Comparison of ENCODE assay signal across 1 cellular context in genomic region chr7:21276471-21277035, GRCh38.
TF ChIP-seq lines count a peak whose summit lies in the region.

No MANE protein-coding gene starts in this region.

TF ChIP-seq in WTC11, 78 proteins besides CTCF, POLR2A, EP300 and RAD21 (continued from another document):
- TF ChIP-seq PRDM15 (CRISPR knock-in tag; IDR thresholded peaks at IDR 0.05) (no peak), CBFB (CRISPR knock-in tag; IDR thresholded peaks at IDR 0.05; ENCODE audit: low read depth) (no peak), FOXJ3 (CRISPR knock-in tag; IDR thresholded peaks at IDR 0.05; ENCODE audit: borderline replicate concordance) (no peak), STAT6 (CRISPR knock-in tag; conservative IDR thresholded peaks at IDR 0.05; ENCODE audit: low read depth) (no peak)
